Comparison of ENCODE assay signal across 1 cellular context in genomic region chr7:86939197-86939814, GRCh38.
TF ChIP-seq lines count a peak whose summit lies in the region.

No MANE protein-coding gene starts in this region.

TF ChIP-seq in GM12878, 131 proteins besides CTCF, POLR2A, EP300 and RAD21 (continued from another document):
- TF ChIP-seq MTA3 (IDR thresholded peaks at IDR 0.05; ENCODE audit: borderline replicate concordance, low read length) (no peak), REST (IDR thresholded peaks at IDR 0.05; ENCODE audit: low read depth, low read length) (no peak), SMARCA5 (IDR thresholded peaks at IDR 0.05) (no peak), CHD2 (IDR thresholded peaks at IDR 0.05; ENCODE audit: borderline replicate concordance, low read depth, low read length) (no peak), TCF3 (IDR thresholded peaks at IDR 0.05; ENCODE audit: borderline replicate concordance, insufficient read depth, low read depth, low read length) (no peak), POU2F2 (IDR thresholded peaks at IDR 0.05; ENCODE audit: borderline replicate concordance, low read depth, low read length) (no peak), BCL3 (IDR thresholded peaks at IDR 0.05; ENCODE audit: borderline replicate concordance, insufficient read depth, low read depth, low read length, poor library complexity, severe bottlenecking) (no peak), LARP7 (IDR thresholded peaks at IDR 0.05) (no peak), SMC3 (IDR thresholded peaks at IDR 0.05; ENCODE audit: borderline replicate concordance, low read length) (peak; percentile 91)
- TF ChIP-seq, protein P1, sequence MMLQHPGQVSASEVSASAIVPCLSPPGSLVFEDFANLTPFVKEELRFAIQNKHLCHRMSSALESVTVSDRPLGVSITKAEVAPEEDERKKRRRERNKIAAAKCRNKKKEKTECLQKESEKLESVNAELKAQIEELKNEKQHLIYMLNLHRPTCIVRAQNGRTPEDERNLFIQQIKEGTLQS (IDR thresholded peaks at IDR 0.05; ENCODE audit: borderline replicate concordance, extremely low read depth, low read depth, low read length), result no peak
